In genomic region chr1:153968400-153968799, GRCh38 we compare ENCODE assay signal across 1 cellular context.
TF ChIP-seq lines count a peak whose summit lies in the region.

No MANE protein-coding gene starts in this region.

TF ChIP-seq in A549, 52 proteins besides CTCF, POLR2A, EP300 and RAD21 (continued from another document):
- TF ChIP-seq ESRRA (IDR thresholded peaks at IDR 0.05; ENCODE audit: borderline replicate concordance, low read length) = no peak
- no peak for TF ChIP-seq KDM1A (IDR thresholded peaks at IDR 0.05; ENCODE audit: low read depth)
- TF ChIP-seq, protein P1, sequence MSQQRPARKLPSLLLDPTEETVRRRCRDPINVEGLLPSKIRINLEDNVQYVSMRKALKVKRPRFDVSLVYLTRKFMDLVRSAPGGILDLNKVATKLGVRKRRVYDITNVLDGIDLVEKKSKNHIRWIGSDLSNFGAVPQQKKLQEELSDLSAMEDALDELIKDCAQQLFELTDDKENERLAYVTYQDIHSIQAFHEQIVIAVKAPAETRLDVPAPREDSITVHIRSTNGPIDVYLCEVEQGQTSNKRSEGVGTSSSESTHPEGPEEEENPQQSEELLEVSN (IDR thresholded peaks at IDR 0.05; ENCODE audit: borderline replicate concordance, low read depth) = no peak
- TF ChIP-seq ZSCAN20 (CRISPR knock-in tag; IDR thresholded peaks at IDR 0.05) = no peak
- TF ChIP-seq ZFP36 (IDR thresholded peaks at IDR 0.05; ENCODE audit: borderline replicate concordance, partially characterized antibody) = no peak
- TF ChIP-seq MAFK (IDR thresholded peaks at IDR 0.05; ENCODE audit: partially characterized antibody) = no peak
- TF ChIP-seq, protein P2, sequence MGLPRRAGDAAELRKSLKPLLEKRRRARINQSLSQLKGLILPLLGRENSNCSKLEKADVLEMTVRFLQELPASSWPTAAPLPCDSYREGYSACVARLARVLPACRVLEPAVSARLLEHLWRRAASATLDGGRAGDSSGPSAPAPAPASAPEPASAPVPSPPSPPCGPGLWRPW (IDR thresholded peaks at IDR 0.05) = no peak
